ENCODE assay signal across 8 cellular contexts in genomic region chr17:30824002-30824355, GRCh38. TPM values are rescaled to one million over a fixed set of nuclear protein-coding genes. Genes with fewer than 3 reads are reported as not detected.
DNase-seq lines count a peak whose midpoint lies in the region; ATAC-seq and TF ChIP-seq lines count a peak whose summit lies in the region.

No MANE protein-coding gene starts in this region.

- peak; percentile 47 for DNase-seq in GM10266 (ENCODE audit: extremely low spot score)
- no peak for DNase-seq in esophagus muscularis mucosa (ENCODE audit: extremely low spot score)

- H3K4me1 ChIP-seq in esophagus muscularis mucosa = peaks cover 6 to 39% (median 33%) of the 10 kb centered on the region in 4 donors

- H3K9ac ChIP-seq in neural cell (ENCODE audit: low read length) = peak overlapping the region; percentile 71

- H3K9me2 ChIP-seq in neural cell (ENCODE audit: insufficient read depth, low read length) = no peaks in the 10 kb centered on the region

- TF ChIP-seq RAD21 in neural cell (conservative IDR thresholded peaks at IDR 0.05) = no peak

- TF ChIP-seq CTCF in GM10266 (IDR thresholded peaks at IDR 0.05; ENCODE audit: control insufficient read depth, insufficient read depth, low read depth, missing control alignments) = no peak
- no peak for TF ChIP-seq CTCF in WI38 (IDR thresholded peaks at IDR 0.05; ENCODE audit: low read depth, low read length)
- no peak for TF ChIP-seq CTCF in esophagus muscularis mucosa (IDR thresholded peaks at IDR 0.05)
- no peak for TF ChIP-seq CTCF in neural cell (IDR thresholded peaks at IDR 0.05; ENCODE audit: poor library complexity, severe bottlenecking)

- no peaks in the 10 kb centered on the region for H3F3A ChIP-seq in neural cell (ENCODE audit: insufficient read depth, low read length, poor library complexity, severe bottlenecking)

- WGBS in esophagus muscularis mucosa = under 1% methylated on average over 11 of the region's 11 CpGs

- H3K27me3 ChIP-seq in esophagus muscularis mucosa (no peaks in the 10 kb centered on the region), neural cell (ENCODE audit: insufficient read depth, low read depth, low read length) (no peaks in the 10 kb centered on the region)

- H3K36me3 ChIP-seq in esophagus muscularis mucosa = no peaks in the 10 kb centered on the region
- H3K36me3 ChIP-seq in neural cell (ENCODE audit: insufficient read depth, low read length) = no peaks in the 10 kb centered on the region

- H3K79me2 ChIP-seq in neural cell (replicated peaks; ENCODE audit: insufficient read depth, low read length) = peaks cover 10% of the 10 kb centered on the region

- no peak for TF ChIP-seq POLR2A in esophagus muscularis mucosa (IDR thresholded peaks at IDR 0.05; ENCODE audit: low read depth)

- intact Hi-C loops in esophagus muscularis mucosa (cut with DNase I) = loop anchor here (10.0 kb wide), 1 partner anchor 109 kb away; no protein-coding TSS in a partner anchor

- TF ChIP-seq EP300 in esophagus muscularis mucosa (IDR thresholded peaks at IDR 0.05) (no peak), neural cell (conservative IDR thresholded peaks at IDR 0.05; ENCODE audit: poor library complexity, severe bottlenecking) (no peak)

- H4K20me1 ChIP-seq in neural cell (ENCODE audit: insufficient read depth) = no peaks in the 10 kb centered on the region

- H3K27ac ChIP-seq in esophagus muscularis mucosa (replicated peaks in 1 of 4) (peak overlapping the region; percentile 73 to 85 (median 80)), neural cell (ENCODE audit: low read length) (peak overlapping the region; percentile 51)

- no peaks in the 10 kb centered on the region for H3K9me3 ChIP-seq in esophagus muscularis mucosa
- no peaks in the 10 kb centered on the region for H3K9me3 ChIP-seq in neural cell (ENCODE audit: low read length)

- peak overlapping the region; percentile 80 for H3K4me3 ChIP-seq in WI38 (ENCODE audit: low read depth, low read length)
- peak overlapping the region; percentile 72 to 90 (median 81) for H3K4me3 ChIP-seq in esophagus muscularis mucosa
- peak overlapping the region; percentile 72 for H3K4me3 ChIP-seq in neural cell (ENCODE audit: low read length)

- ATAC-seq in HG03571 (IDR thresholded peaks at IDR 0.05; ENCODE audit: unreplicated experiment) = peak; percentile 2
- no peak for ATAC-seq in GM18861 (IDR thresholded peaks at IDR 0.05; ENCODE audit: unreplicated experiment)
- ATAC-seq in GM21390 (IDR thresholded peaks at IDR 0.05; ENCODE audit: unreplicated experiment) = no peak
- no peak for ATAC-seq in HG02981 (IDR thresholded peaks at IDR 0.05; ENCODE audit: unreplicated experiment)

- peak overlapping the region; percentile 88 for H3K4me2 ChIP-seq in neural cell (ENCODE audit: low read length)

- peak overlapping the region; percentile 66 for H2AFZ ChIP-seq in neural cell (ENCODE audit: low read depth, low read length)

TF ChIP-seq in neural cell, 6 proteins besides CTCF, POLR2A, EP300 and RAD21:
- TF ChIP-seq TAF1 (IDR thresholded peaks at IDR 0.05; ENCODE audit: low read depth) (no peak), EZH2 (IDR thresholded peaks at IDR 0.05; ENCODE audit: borderline replicate concordance, insufficient read depth, low read length, poor library complexity, severe bottlenecking) (no peak), REST (IDR thresholded peaks at IDR 0.05; ENCODE audit: borderline replicate concordance) (peak; percentile 5), POLR2AphosphoS5 (IDR thresholded peaks at IDR 0.05) (no peak), SMC3 (conservative IDR thresholded peaks at IDR 0.05; ENCODE audit: poor library complexity) (no peak), MXI1 (conservative IDR thresholded peaks at IDR 0.05; ENCODE audit: poor library complexity, severe bottlenecking) (no peak)

RNA-seq across cellular contexts. Expression of gene CRLF3, which starts 0.5 kb away (rescaled TPM):
- total RNA-seq in esophagus muscularis mucosa = 10 to 100 TPM in 2 of 4 donors, 1 to 10 TPM in 2; 8.2 to 11.6 (median 9.9) TPM
- polyA plus RNA-seq in neural cell = 6.7 and 8.3 TPM in 2 replicates
- polyA minus RNA-seq in neural cell = 7.1 and 8.8 TPM in 2 replicates

RNA-seq across cellular contexts. Expression of gene ATAD5, which starts 7.8 kb away (rescaled TPM):
- total RNA-seq in esophagus muscularis mucosa = 1 to 10 TPM in 1 of 4 donors, under 1 TPM in 3; 0.33 to 1.7 (median 0.52) TPM
- polyA plus RNA-seq in neural cell = 5.3 and 6.3 TPM in 2 replicates
- 10.5 and 11.0 TPM in 2 replicates for polyA minus RNA-seq in neural cell
